In the genomic region with DNA sequence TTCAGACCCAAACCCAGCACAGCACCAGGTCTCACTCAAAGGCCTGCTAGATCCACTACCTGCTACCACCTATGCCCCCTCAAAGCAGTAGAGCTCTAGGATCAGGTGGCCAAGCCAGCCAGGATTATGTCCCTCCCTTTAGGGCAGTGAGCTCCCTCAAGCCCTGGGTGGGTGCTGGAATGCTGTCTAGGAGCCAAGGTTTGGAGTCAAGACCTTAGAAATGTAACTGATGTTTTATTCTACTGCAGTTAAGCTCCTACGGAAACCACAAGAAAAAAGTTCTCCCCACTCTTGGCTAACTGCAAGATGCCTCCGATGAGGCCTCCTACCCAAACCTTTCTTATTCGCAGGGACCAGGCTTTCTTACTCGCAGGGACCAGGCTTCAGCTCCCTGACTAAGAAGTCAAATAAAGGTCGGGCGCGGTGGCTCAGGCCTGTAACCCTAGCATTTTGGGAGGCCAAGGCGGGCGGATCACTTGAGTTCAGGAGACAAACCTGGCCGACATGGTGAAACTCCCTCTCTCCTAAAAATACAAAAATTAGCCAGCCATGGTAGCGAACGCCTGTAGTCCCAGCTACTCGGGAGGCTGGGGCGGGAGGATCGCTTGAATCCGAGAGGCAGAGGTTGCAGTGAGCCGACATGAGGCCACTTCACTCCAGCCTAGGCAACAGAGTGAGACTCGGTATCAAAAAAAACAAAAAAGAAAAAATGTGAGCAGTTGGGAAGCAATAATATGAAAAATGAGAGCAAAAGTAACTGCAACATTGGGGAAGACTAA, we compare ENCODE assay signal across 8 cellular contexts. TPM values are rescaled to one million over a fixed set of nuclear protein-coding genes. Genes with fewer than 3 reads are reported as not detected.
DNase-seq lines count a peak whose midpoint lies in the region; ATAC-seq, FAIRE-seq and TF ChIP-seq lines count a peak whose summit lies in the region.

No MANE protein-coding gene starts in this region.

- 0 out of 2 replicates have a peak overlapping the region, but pooled peaks have one; percentile 5 for H3K18ac ChIP-seq in H1 (ENCODE audit: extremely low read depth, low read length)

- H2AFZ ChIP-seq in OCI-LY1 (ENCODE audit: low read length), result no peak overlapping the region
- no peak overlapping the region for H2AFZ ChIP-seq in H1 (ENCODE audit: low read length)
- no peak overlapping the region for H2AFZ ChIP-seq in osteoblast (ENCODE audit: low read length)

- H3K27me3 ChIP-seq in CD8-positive, alpha-beta T cell (ENCODE audit: insufficient read depth, low read length), result no peaks in the 10 kb centered on the region
- H3K27me3 ChIP-seq in OCI-LY1 (ENCODE audit: insufficient read depth, low read length) (no peaks in the 10 kb centered on the region), H1 (replicated peaks in 1 of 4; ENCODE audit: control insufficient read depth in 3 of 4, extremely low read depth in 1 of 4, insufficient read depth in 3 of 4, low read length in 3 of 4) (no peaks in the 10 kb centered on the region; a peak in 1 of 7 replicates), osteoblast (ENCODE audit: insufficient read depth, low read length) (no peaks in the 10 kb centered on the region)

- H2BK5ac ChIP-seq in H1 (ENCODE audit: low read depth, low read length), result peak overlapping the region; percentile 63

- FAIRE-seq in H1 (lab: Jason Lieb, UNC), result no peak

- no peaks in the 10 kb centered on the region for H3K27me3 Mint-ChIP-seq in CD8-positive, alpha-beta T cell (ENCODE audit: low read depth)

- TF ChIP-seq EP300 in H1 (IDR thresholded peaks at IDR 0.05; ENCODE audit: borderline replicate concordance in 1 of 2, low read depth in 2 of 2, low read length in 2 of 2), result no peak

- peak overlapping the region; percentile 100 for H3K27ac Mint-ChIP-seq in CD8-positive, alpha-beta T cell

- H3K9ac ChIP-seq in OCI-LY1 (ENCODE audit: low read length) (peak overlapping the region; percentile 52; the same call in 1 of the 2 replicates), H1 (replicated peaks in 1 of 4; ENCODE audit: extremely low read depth in 1 of 4, low read depth in 3 of 4, low read length in 3 of 4) (no peak overlapping the region; a peak in 1 of 7 replicates)

- H2AK5ac ChIP-seq in H1 (ENCODE audit: low read depth, low read length), result peak overlapping the region; percentile 91

- no peaks in the 10 kb centered on the region for H3K9me2 ChIP-seq in OCI-LY1 (ENCODE audit: low read depth, low read length)

- H3F3A ChIP-seq in OCI-LY1 (ENCODE audit: insufficient read depth, low read length), result no peaks in the 10 kb centered on the region

- peak overlapping the region; percentile 97 for H3K4me3 Mint-ChIP-seq in CD8-positive, alpha-beta T cell

- H3K79me2 ChIP-seq in OCI-LY1 (ENCODE audit: insufficient read depth, low read length) (no peaks in the 10 kb centered on the region), H1 (ENCODE audit: control insufficient read depth in 1 of 2, insufficient read depth in 2 of 2, low read length in 2 of 2) (no peaks in the 10 kb centered on the region), osteoblast (ENCODE audit: insufficient read depth, low read length) (no peaks in the 10 kb centered on the region)

- WGBS in H1 (ENCODE audit: extremely low coverage in 1 of 2, insufficient coverage in 1 of 2, insufficient read length in 1 of 2, insufficient replicate concordance in 2 of 2, low coverage in 1 of 2, low lambda C conversion rate in 2 of 2, missing lambda C conversion rate in 1 of 2), 2 experiments, result 71% methylated on average over 18 of the region's 18 CpGs; no CpG with 5 or more reads in 1 of the 2 experiments

- no peak overlapping the region for H3K23ac ChIP-seq in H1 (ENCODE audit: insufficient read length)

- H2BK12ac ChIP-seq in H1 (ENCODE audit: low read depth, low read length), result peak overlapping the region; percentile 65

- no peak overlapping the region for H3K4ac ChIP-seq in H1 (replicated peaks; ENCODE audit: insufficient read length, low read depth, low read length)

- POLR2A ChIA-PET in CD8-positive, alpha-beta T cell (lab: Charles Lee), result interaction anchor here (0.7 to 5.2 kb wide), 32 partner anchors 8 to 1409 kb away, joined by 3 to 186 read pairs (median 6); partner anchors contain the start of genes ARL4D, BECN1, DHX8 and IFI35
- POLR2A ChIA-PET in H1 (lab: Charles Lee; ENCODE audit: partially characterized antibody), result interaction anchor here (0.7 to 9.0 kb wide), 47 partner anchors 8 to 1408 kb away, joined by 3 to 184 read pairs (median 5); partner anchors contain the start of genes ARL4D, DHX8 and RPL27

- H2BK20ac ChIP-seq in H1 (ENCODE audit: low read length), result peak overlapping the region; percentile 66; the same call in 1 of the 2 replicates

- H3K4me1 Mint-ChIP-seq in CD8-positive, alpha-beta T cell (ENCODE audit: low read depth), result peaks cover 39% of the 10 kb centered on the region

- H3K9me3 ChIP-seq in CD8-positive, alpha-beta T cell (ENCODE audit: low read length), result no peaks in the 10 kb centered on the region
- H3K9me3 ChIP-seq in OCI-LY1 (ENCODE audit: low read length) (no peaks in the 10 kb centered on the region), H1 (ENCODE audit: insufficient read depth in 2 of 2, low read depth in 1 of 2, low read length in 1 of 2) (no peaks in the 10 kb centered on the region), osteoblast (ENCODE audit: low read depth, low read length) (no peaks in the 10 kb centered on the region)

- no peak overlapping the region for H4K5ac ChIP-seq in H1 (ENCODE audit: insufficient read length, low read depth, low read length)

- H4K20me1 ChIP-seq in OCI-LY1 (ENCODE audit: insufficient read depth, low read length) (no peaks in the 10 kb centered on the region), H1 (replicated peaks in 1 of 2; ENCODE audit: control insufficient read depth in 1 of 2, insufficient read depth in 2 of 2, low read length in 2 of 2) (no peaks in the 10 kb centered on the region), osteoblast (ENCODE audit: insufficient read depth, low read length) (no peaks in the 10 kb centered on the region)

- ATAC-seq in CD8-positive, alpha-beta T cell, result no peak
- ATAC-seq in HG03354 (IDR thresholded peaks at IDR 0.05; ENCODE audit: poor library complexity, severe bottlenecking, unreplicated experiment), result no peak
- ATAC-seq in omental fat pad (ENCODE audit: low FRiP score), result no peak

- H4K8ac ChIP-seq in H1 (ENCODE audit: extremely low read depth, insufficient read depth, low read length), result no peak overlapping the region

- no peak for DNase-seq in CD8-positive, alpha-beta T cell
- peak in 1 of 2 experiments; percentile 54 for DNase-seq in H1 (ENCODE audit: low read depth in 1 of 2, low spot score in 2 of 2)
- no peak for DNase-seq in osteoblast (ENCODE audit: insufficient read length, low spot score, missing footprints)
- no peak for DNase-seq in SW 1271 (lab: John Stamatoyannopoulos, UW)
- DNase-seq in cerebellar cortex (ENCODE audit: low spot score), result no peak
- DNase-seq in omental fat pad (ENCODE audit: low spot score), result no peak

- peak overlapping the region; percentile 97 for H3K27ac ChIP-seq in CD8-positive, alpha-beta T cell (ENCODE audit: low read depth, low read length)
- H3K27ac ChIP-seq in OCI-LY1 (ENCODE audit: low read depth, low read length, poor library complexity, severe bottlenecking), result peak overlapping the region; percentile 61
- H3K27ac ChIP-seq in H1 (ENCODE audit: low read depth, low read length), result 0 out of 2 replicates have a peak overlapping the region, but pooled peaks have one; percentile 99
- peak overlapping the region; percentile 100 for H3K27ac ChIP-seq in osteoblast (ENCODE audit: low read depth, low read length)

- H3K23me2 ChIP-seq in H1 (ENCODE audit: low read depth, low read length), result peaks cover 5% of the 10 kb centered on the region

- H2BK15ac ChIP-seq in H1 (ENCODE audit: low read length), result peak overlapping the region; percentile 36

- H3K36me3 Mint-ChIP-seq in CD8-positive, alpha-beta T cell, result peaks cover 2% of the 10 kb centered on the region

- H3K4me2 ChIP-seq in OCI-LY1 (ENCODE audit: low read length), result peak overlapping the region; percentile 79
- H3K4me2 ChIP-seq in H1 (ENCODE audit: insufficient read depth in 1 of 2, low read depth in 2 of 2, low read length in 2 of 2), result peak overlapping the region; percentile 10 to 90
- peak overlapping the region; percentile 82 for H3K4me2 ChIP-seq in osteoblast (ENCODE audit: insufficient read depth, low read length)

- TF ChIP-seq RAD21 in H1 (IDR thresholded peaks at IDR 0.05 in 1 of 2, conservative IDR thresholded peaks at IDR 0.05 in 1 of 2; ENCODE audit: low read depth in 2 of 2, low read length in 2 of 2), result no peak

- no peaks in the 10 kb centered on the region for H3K36me3 ChIP-seq in CD8-positive, alpha-beta T cell (ENCODE audit: insufficient read depth, low read length)
- no peaks in the 10 kb centered on the region for H3K36me3 ChIP-seq in OCI-LY1 (ENCODE audit: insufficient read depth, low read length)
- H3K36me3 ChIP-seq in H1 (ENCODE audit: control insufficient read depth in 2 of 4, insufficient read depth in 4 of 4, low read length in 3 of 4), result no peaks in the 10 kb centered on the region
- no peaks in the 10 kb centered on the region for H3K36me3 ChIP-seq in osteoblast (ENCODE audit: insufficient read depth, low read length)

- TF ChIP-seq POLR2A in H1 (IDR thresholded peaks at IDR 0.05; ENCODE audit: control extremely low read depth in 1 of 2, low read depth in 2 of 2, low read length in 2 of 2), result no peak

- H4K91ac ChIP-seq in H1 (replicated peaks; ENCODE audit: insufficient read length, low read length), result peak overlapping the region; percentile 32

- H3K79me1 ChIP-seq in H1 (ENCODE audit: low read depth, low read length), result no peaks in the 10 kb centered on the region

- no peaks in the 10 kb centered on the region for H3K9me3 Mint-ChIP-seq in CD8-positive, alpha-beta T cell

- no peak overlapping the region for H3K4me3 ChIP-seq in CD8-positive, alpha-beta T cell (ENCODE audit: low read depth, low read length)
- peak overlapping the region; percentile 55 for H3K4me3 ChIP-seq in OCI-LY1 (ENCODE audit: low read depth, low read length, poor library complexity, severe bottlenecking)
- H3K4me3 ChIP-seq in H1 (ENCODE audit: extremely low read depth in 1 of 4, insufficient read depth in 2 of 4, low read depth in 3 of 4, low read length in 4 of 4), result no peak overlapping the region
- peak overlapping the region; percentile 52 for H3K4me3 ChIP-seq in osteoblast (ENCODE audit: insufficient read depth, low read length)

- H2BK120ac ChIP-seq in H1 (replicated peaks; ENCODE audit: low read depth, low read length), result no peak overlapping the region

- no peak overlapping the region for H3K14ac ChIP-seq in H1 (ENCODE audit: insufficient read length)

- CTCF ChIA-PET in CD8-positive, alpha-beta T cell (lab: Charles Lee), result interaction anchor here (1.3 to 5.1 kb wide), 6 partner anchors 10 to 343 kb away, joined by 3 to 24 read pairs (median 8); partner anchors contain the start of gene DHX8
- CTCF ChIA-PET in H1 (lab: Charles Lee; ENCODE audit: partially characterized antibody), result interaction anchor here (0.9 to 4.7 kb wide), 7 partner anchors 10 to 115 kb away, joined by 3 to 41 read pairs (median 4); partner anchors contain the start of gene DHX8

- no peak overlapping the region for H3K56ac ChIP-seq in H1 (replicated peaks; ENCODE audit: insufficient read length, low read depth, low read length)

- intact Hi-C loops in CD8-positive, alpha-beta T cell (cut with DNase I, micrococcal nuclease), result no loop called here

- no peak for TF ChIP-seq CTCF in CD8-positive, alpha-beta T cell (IDR thresholded peaks at IDR 0.05)
- no peak for TF ChIP-seq CTCF in OCI-LY1 (IDR thresholded peaks at IDR 0.05; ENCODE audit: low read length)
- TF ChIP-seq CTCF in H1 (IDR thresholded peaks at IDR 0.05; ENCODE audit: control extremely low read depth in 1 of 3, insufficient read depth in 1 of 3, low read depth in 1 of 3, low read length in 3 of 3), result no peak
- no peak for TF ChIP-seq CTCF in osteoblast (IDR thresholded peaks at IDR 0.05; ENCODE audit: extremely low read depth, low read depth, low read length)
- TF ChIP-seq CTCF in omental fat pad (IDR thresholded peaks at IDR 0.05), result no peak

- peaks cover 20% of the 10 kb centered on the region for H3K4me1 ChIP-seq in CD8-positive, alpha-beta T cell (ENCODE audit: insufficient read depth, low read length)
- peaks cover 30% of the 10 kb centered on the region for H3K4me1 ChIP-seq in OCI-LY1 (ENCODE audit: insufficient read depth, low read length, severe bottlenecking)
- H3K4me1 ChIP-seq in H1 (replicated peaks in 1 of 4; ENCODE audit: control insufficient read depth in 3 of 4, insufficient read depth in 4 of 4, low read length in 3 of 4), result peaks cover 8 to 15% (median 10%) of the 10 kb centered on the region in 4 experiments
- H3K4me1 ChIP-seq in osteoblast (ENCODE audit: insufficient read depth, low read length), result peaks cover 23% of the 10 kb centered on the region

RNA-seq across cellular contexts. Expression of gene ARL4D, which starts 31.8 kb away (rescaled TPM):
- 1 to 10 TPM; 2.9 to 4.1 TPM for total RNA-seq in CD8-positive, alpha-beta T cell
- 8.4 TPM in 2 replicates for total RNA-seq in H1 (2021; fragmentation: NEBNext Ultra II Directional; extraction: Animal tissue kit (Norgen Biotek cat#: 25700))
- 9.2 and 16.2 TPM in 2 replicates for polyA plus RNA-seq in H1 (2011; rRNA removed)
- 13.0 TPM for polyA plus RNA-seq in H1 (2011; cell fraction: cytosol; rRNA removed)
- polyA plus RNA-seq in H1 (2011; cell fraction: nucleus; rRNA removed), result 10.2 TPM
- polyA plus RNA-seq in H1 (2012, experiment 1 of 2), result 7.8 to 9.1 TPM (median 8.5 TPM) in 4 replicates
- 8.1 TPM for polyA plus RNA-seq in H1 (2012, experiment 2 of 2)
- polyA plus RNA-seq in H1 (2013, experiment 1 of 2), result 4.9 TPM
- 5.6 TPM for polyA plus RNA-seq in H1 (2013, experiment 2 of 2)
- polyA minus RNA-seq in H1 (2011; rRNA and poly(A)+ RNA removed), result 6.4 and 7.0 TPM in 2 replicates
- 5.1 TPM for polyA minus RNA-seq in H1 (2011; cell fraction: cytosol; rRNA and poly(A)+ RNA removed)
- polyA minus RNA-seq in H1 (2011; cell fraction: nucleus; rRNA and poly(A)+ RNA removed), result 9.5 TPM
- total RNA-seq in osteoblast (12.1 and 18.8 TPM in 2 replicates), omental fat pad (10 to 100 TPM; 11.8 to 42.8 (median 27.1) TPM)

Comparison
In these comparisons a context has a peak if more than half of its experiments do, and no peak if none do; other contexts are left out.
1. H3K4me3 ChIP-seq: peak in OCI-LY1 (single experiment) and osteoblast (single experiment); none in CD8-positive, alpha-beta T cell (single experiment) and H1 (0 of 4).
2. Peak in every context shown above with its lines, with median percentiles within 50 percentile points of each other: H3K27ac ChIP-seq and H3K4me2 ChIP-seq.